ENCODE assay signal across 9 cellular contexts in genomic region chr4:39032218-39033085, GRCh38. TPM values are rescaled to one million over a fixed set of nuclear protein-coding genes. Genes with fewer than 3 reads are reported as not detected.
A peak's percentile ranks its signal among the peaks of the same experiment; 100 is the strongest.
DNase-seq lines count a peak whose midpoint lies in the region; ATAC-seq and TF ChIP-seq lines count a peak whose summit lies in the region.
"Had no signal": no experiment of that assay in that cellular context is flagged by ENCODE, and none has a peak within 500 bp of the region (broad histone marks: within the 10 kb centered on the region; RNA-seq: fewer than 3 reads in every experiment).

TSS of gene TMEM156 (minus strand) at chr4:39032409. CDS start at chr4:39032313, 96 bp downstream.

- no peaks in the 10 kb centered on the region for H3K27me3 Mint-ChIP-seq in activated CD8-positive, alpha-beta T cell treated with anti-CD3 and anti-CD28 coated beads, Interleukin-2, amount 10 ng/mL, durations not matched to agents 7 days and 5 days (ENCODE audit: low read depth)

- H3K27ac Mint-ChIP-seq in activated CD8-positive, alpha-beta T cell treated with anti-CD3 and anti-CD28 coated beads, Interleukin-2, amount 10 ng/mL, durations not matched to agents 7 days and 5 days: peak within 1 kb of the TSS; percentile 88

- in situ Hi-C loops in GM13976 (cut with MboI; ENCODE audit: low sequenced_read_pairs, unreplicated experiment): no loop called here

- CTCF ChIA-PET in activated CD8-positive, alpha-beta T cell treated with anti-CD3 and anti-CD28 coated beads, Interleukin-2, amount 10 ng/mL, durations not matched to agents 7 days and 5 days (lab: Charles Lee): interaction anchor here (1.3 to 1.7 kb wide), 3 partner anchors 12 to 17 kb away, joined by 3 to 4 read pairs (median 3); no protein-coding TSS in a partner anchor

- H3K27me3 ChIP-seq in SJCRH30: no peaks in the 10 kb centered on the region

- H3K27ac ChIP-seq in mesodermal cell (ENCODE audit: low read depth, low read length, severe bottlenecking) (peak within 1 kb of the TSS; percentile 25), SJCRH30 (no peak within 1 kb of the TSS)
- H3K27ac ChIP-seq: parathyroid adenoma had no signal

- peaks cover 8% of the 10 kb centered on the region for H3K36me3 Mint-ChIP-seq in activated CD8-positive, alpha-beta T cell treated with anti-CD3 and anti-CD28 coated beads, Interleukin-2, amount 10 ng/mL, durations not matched to agents 7 days and 5 days (ENCODE audit: low read depth)

- peak within 1 kb of the TSS; percentile 83 for H3K4me3 Mint-ChIP-seq in activated CD8-positive, alpha-beta T cell treated with anti-CD3 and anti-CD28 coated beads, Interleukin-2, amount 10 ng/mL, durations not matched to agents 7 days and 5 days

- POLR2A ChIA-PET in activated CD8-positive, alpha-beta T cell treated with anti-CD3 and anti-CD28 coated beads, Interleukin-2, amount 10 ng/mL, durations not matched to agents 7 days and 5 days (lab: Charles Lee): interaction anchor here (1.0 to 8.6 kb wide), 2 partner anchors 13 to 83 kb away, joined by 3 to 56 read pairs; no protein-coding TSS in a partner anchor

- H3K9me3 ChIP-seq in mesodermal cell (ENCODE audit: control insufficient read depth, low read length): no peaks in the 10 kb centered on the region
- no peaks in the 10 kb centered on the region for H3K9me3 ChIP-seq in SJCRH30 (replicated peaks)

- peak; percentile 67 for ATAC-seq in GM21723 (IDR thresholded peaks at IDR 0.05; ENCODE audit: unreplicated experiment)
- peak; percentile 88 for ATAC-seq in activated CD8-positive, alpha-beta T cell treated with anti-CD3 and anti-CD28 coated beads, Interleukin-2, amount 10 ng/mL, durations not matched to agents 7 days and 5 days

- no peaks in the 10 kb centered on the region for H3K9me3 Mint-ChIP-seq in activated CD8-positive, alpha-beta T cell treated with anti-CD3 and anti-CD28 coated beads, Interleukin-2, amount 10 ng/mL, durations not matched to agents 7 days and 5 days (ENCODE audit: insufficient read depth)

- DNase-seq in GM13976 (ENCODE audit: low spot score) (peak; percentile 56), KG1 (lab: John Stamatoyannopoulos, UW) (peak; percentile 70), NCI-H2081 (lab: John Stamatoyannopoulos, UW) (no peak), SJCRH30 (no peak), ecto neural progenitor cell (ENCODE audit: low spot score) (no peak)
- peak; percentile 44 for DNase-seq in activated CD8-positive, alpha-beta T cell treated with anti-CD3 and anti-CD28 coated beads, Interleukin-2, amount 10 ng/mL, durations not matched to agents 7 days and 5 days

- peaks cover 40% of the 10 kb centered on the region for H3K4me1 Mint-ChIP-seq in activated CD8-positive, alpha-beta T cell treated with anti-CD3 and anti-CD28 coated beads, Interleukin-2, amount 10 ng/mL, durations not matched to agents 7 days and 5 days (ENCODE audit: low read depth)

- 89% methylated on average over 3 of the region's 5 CpGs; no CpG with 5 or more reads in 1 of the 2 experiments for WGBS in mesodermal cell (ENCODE audit: insufficient coverage in 2 of 2), 2 experiments

- H3K4me3 ChIP-seq in mesodermal cell (ENCODE audit: extremely low read depth, insufficient read depth, low read length, poor library complexity, severe bottlenecking) (no peak within 1 kb of the TSS), SJCRH30 (no peak within 1 kb of the TSS)

- H3K36me3 ChIP-seq in mesodermal cell (ENCODE audit: control insufficient read depth, insufficient read depth, low read length): no peaks in the 10 kb centered on the region
- H3K36me3 ChIP-seq in SJCRH30: no peaks in the 10 kb centered on the region

- TF ChIP-seq CTCF in GM13976 (IDR thresholded peaks at IDR 0.05; ENCODE audit: borderline replicate concordance, control extremely low read depth, extremely low read depth, insufficient read depth, missing control alignments): no peak

- H3K4me1 ChIP-seq in mesodermal cell (ENCODE audit: control insufficient read depth, insufficient read depth, low read length, poor library complexity, severe bottlenecking) (peaks cover 24% of the 10 kb centered on the region), SJCRH30 (no peaks in the 10 kb centered on the region)
- H3K4me1 ChIP-seq: parathyroid adenoma had no signal

RNA-seq across cellular contexts. Expression of gene TMEM156, which starts in this region (rescaled TPM):
- total RNA-seq in activated CD8-positive, alpha-beta T cell treated with anti-CD3 and anti-CD28 coated beads, Interleukin-2, amount 10 ng/mL, durations not matched to agents 7 days and 5 days: 10 to 100 TPM; 12.4 to 14.1 TPM
- polyA plus RNA-seq in mesodermal cell (2013, experiment 1 of 2): 1.2 TPM
- 1.3 TPM for polyA plus RNA-seq in mesodermal cell (2013, experiment 2 of 2)
- total RNA-seq in SJCRH30 (2014; rRNA removed; shearing (Covaris generic)): not detected in 2 replicates

Comparison
In these comparisons a context has a peak if more than half of its experiments do, and no peak if none do; other contexts are left out.
1. RNA of gene TMEM156 (total RNA-seq): 12.4 to 14.1 TPM in activated CD8-positive, alpha-beta T cell treated with anti-CD3 and anti-CD28 coated beads, Interleukin-2, amount 10 ng/mL, durations not matched to agents 7 days and 5 days; not detected in SJCRH30; every median in the first group is over 10 times any median in the second.
2. DNase-seq: peak in GM13976 (single experiment), KG1 (single experiment) and activated CD8-positive, alpha-beta T cell treated with anti-CD3 and anti-CD28 coated beads, Interleukin-2, amount 10 ng/mL, durations not matched to agents 7 days and 5 days (single experiment); none in NCI-H2081 (0 of 2), SJCRH30 (0 of 2) and ecto neural progenitor cell (single experiment).